ENCODE assay signal across 20 cellular contexts in genomic region chr3:127490271-127491023, GRCh38.
DNase-seq lines count a peak whose midpoint lies in the region; ATAC-seq and TF ChIP-seq lines count a peak whose summit lies in the region.
"Had no signal": no experiment of that assay in that cellular context is flagged by ENCODE, and none has a peak within 500 bp of the region (broad histone marks: within the 10 kb centered on the region; RNA-seq: fewer than 3 reads in every experiment).

No MANE protein-coding gene starts in this region.

- H3K36me3 ChIP-seq in Karpas-422 (ENCODE audit: insufficient read depth, low read length) (no peaks in the 10 kb centered on the region), esophagus muscularis mucosa (no peaks in the 10 kb centered on the region), sigmoid colon (no peaks in the 10 kb centered on the region), MG63 (no peaks in the 10 kb centered on the region)
- H3K36me3 ChIP-seq: Peyer's patch had no signal

- intact Hi-C loops in cardiac septum (cut with DNase I) (no loop called here), Right ventricle myocardium superior (cut with DNase I) (no loop called here), esophagus muscularis mucosa (cut with DNase I) (no loop called here), sigmoid colon (cut with DNase I) (no loop called here)

- no peak for TF ChIP-seq EP300 in esophagus muscularis mucosa (IDR thresholded peaks at IDR 0.05)
- TF ChIP-seq EP300 in sigmoid colon (IDR thresholded peaks at IDR 0.05): no peak

- H3K4me2 ChIP-seq in Karpas-422 (ENCODE audit: low read depth, low read length, poor library complexity, severe bottlenecking): peak overlapping the region; percentile 34

- no peaks in the 10 kb centered on the region for H3K79me2 ChIP-seq in Karpas-422 (ENCODE audit: low read length)

- H3K9me2 ChIP-seq in Karpas-422 (replicated peaks; ENCODE audit: insufficient read depth, low read length): no peaks in the 10 kb centered on the region

- ATAC-seq in Right ventricle myocardium superior (ENCODE audit: poor library complexity): no peak
- no peak for ATAC-seq in GM21737 (IDR thresholded peaks at IDR 0.05; ENCODE audit: unreplicated experiment)
- ATAC-seq in GM19035 (IDR thresholded peaks at IDR 0.05; ENCODE audit: unreplicated experiment): no peak

- H2AFZ ChIP-seq in Karpas-422 (ENCODE audit: low read length): no peak overlapping the region

- H3K27me3 ChIP-seq in Karpas-422 (ENCODE audit: low read length) (peaks cover 3% of the 10 kb centered on the region; the same call in 1 of the 2 replicates), esophagus muscularis mucosa (peaks cover 0 to 25% (median 0%) of the 10 kb centered on the region in 4 donors), sigmoid colon (peaks cover 0 to 10% (median 0%) of the 10 kb centered on the region in 3 donors), MG63 (no peaks in the 10 kb centered on the region)
- H3K27me3 ChIP-seq: Peyer's patch had no signal

- DNase-seq in cardiac septum (ENCODE audit: low spot score): peak; percentile 33
- DNase-seq in Right ventricle myocardium superior: no peak
- DNase-seq in Karpas-422: peak; percentile 79
- peak; percentile 68 for DNase-seq in esophagus muscularis mucosa (ENCODE audit: extremely low spot score)
- DNase-seq in sigmoid colon: peak; percentile 48
- DNase-seq in MG63: no peak
- DNase-seq: C1 segment of cervical spinal cord; CD8-positive, alpha-beta memory T cell; Kasumi-1; MM.1S; NCI-H1105; NCI-H2081; NCI-H446 treated with DMSO at 0.1 percent for 48 hours; NCI-H748 treated with DMSO at 0.1 percent for 48 hours; NK-92 treated with Interleukin-12 subunit alpha and Interleukin-12 subunit beta, amount 100 ng/mL, for 24 hours; Peyer's patch; SHP77 had no signal

- no peak overlapping the region for H3K9ac ChIP-seq in Karpas-422 (ENCODE audit: low read length)

- H3K27ac ChIP-seq in Karpas-422 (ENCODE audit: low read length) (no peak overlapping the region), esophagus muscularis mucosa (replicated peaks in 1 of 4) (no peak overlapping the region), sigmoid colon (no peak overlapping the region)
- H3K27ac ChIP-seq: Peyer's patch, SK-N-MC had no signal

- H3K4me1 ChIP-seq in Karpas-422 (ENCODE audit: low read length): peaks cover 36% of the 10 kb centered on the region
- no peaks in the 10 kb centered on the region for H3K4me1 ChIP-seq in esophagus muscularis mucosa
- no peaks in the 10 kb centered on the region for H3K4me1 ChIP-seq in sigmoid colon
- H3K4me1 ChIP-seq: Peyer's patch had no signal

- no peaks in the 10 kb centered on the region; the same call in 1 of the 2 replicates for H3K9me3 ChIP-seq in Karpas-422 (ENCODE audit: low read length)
- no peaks in the 10 kb centered on the region for H3K9me3 ChIP-seq in esophagus muscularis mucosa
- H3K9me3 ChIP-seq in sigmoid colon: no peaks in the 10 kb centered on the region
- peaks cover 3% of the 10 kb centered on the region; the same call in 1 of the 2 replicates for H3K9me3 ChIP-seq in MG63
- H3K9me3 ChIP-seq: Peyer's patch had no signal

- TF ChIP-seq POLR2A in esophagus muscularis mucosa (IDR thresholded peaks at IDR 0.05; ENCODE audit: low read depth) (no peak), sigmoid colon (IDR thresholded peaks at IDR 0.05) (no peak)

- WGBS in esophagus muscularis mucosa: 29% methylated on average over 3 of the region's 7 CpGs
- 52 to 61% methylated on average over 7 of the region's 7 CpGs for WGBS in sigmoid colon, 2 donors

- H3K4me3 ChIP-seq in Karpas-422 (ENCODE audit: low read length) (no peak overlapping the region), esophagus muscularis mucosa (no peak overlapping the region), sigmoid colon (no peak overlapping the region), MG63 (no peak overlapping the region)
- H3K4me3 ChIP-seq: Peyer's patch, SK-N-MC had no signal

- no peak for TF ChIP-seq CTCF in esophagus muscularis mucosa (IDR thresholded peaks at IDR 0.05)
- no peak for TF ChIP-seq CTCF in sigmoid colon (IDR thresholded peaks at IDR 0.05)

- no peaks in the 10 kb centered on the region; the same call in 1 of the 2 replicates for H4K20me1 ChIP-seq in Karpas-422 (ENCODE audit: insufficient read depth, low read depth, low read length)

Comparison
In these comparisons a context has a peak if more than half of its experiments do, and no peak if none do; other contexts are left out.
1. DNase-seq: peak in cardiac septum (single experiment), Karpas-422 (single experiment), esophagus muscularis mucosa (single experiment) and sigmoid colon (single experiment); none in Right ventricle myocardium superior (single experiment) and MG63 (single experiment).